ENCODE assay signal across 11 cellular contexts in genomic region chr11:6413791-6414231, GRCh38.
A peak's percentile ranks its signal among the peaks of the same experiment; 100 is the strongest.
DNase-seq lines count a peak whose midpoint lies in the region; ATAC-seq, FAIRE-seq and TF ChIP-seq lines count a peak whose summit lies in the region.
"Had no signal": no experiment of that assay in that cellular context is flagged by ENCODE, and none has a peak within 500 bp of the region (broad histone marks: within the 10 kb centered on the region; RNA-seq: fewer than 3 reads in every experiment).

No MANE protein-coding gene starts in this region.

- ATAC-seq in GM21619 (IDR thresholded peaks at IDR 0.05; ENCODE audit: unreplicated experiment), result no peak
- ATAC-seq in SK-N-SH treated with all-trans-retinoic acid at 6 μM for 48 hours, result no peak

- no peak for FAIRE-seq in HTR-8/SVneo (lab: Jason Lieb, UNC)

- DNase-seq in MV-4-11 (lab: John Stamatoyannopoulos, UW), result peak; percentile 92
- DNase-seq in activated CD4-positive, alpha-beta T cell treated with anti-CD3 and anti-CD28 coated beads, Interleukin-2, amount 50 U/mL, for 4 hours, result peak; percentile 62 to 64
- DNase-seq in central memory CD4-positive, alpha-beta T cell, result peak; percentile 78
- peak; percentile 73 for DNase-seq in stimulated activated CD4-positive, alpha-beta T cell treated with anti-CD3 and anti-CD28 coated beads, Interleukin-2, amount 100 ng/mL, for 4 hours (ENCODE audit: low read depth)
- no peak for DNase-seq in HTR-8/SVneo (ENCODE audit: insufficient read length, low spot score)
- DNase-seq in NCI-H1436 (lab: John Stamatoyannopoulos, UW), result no peak
- DNase-seq: COR-L47, left ventricle myocardium inferior, NCI-H2227 treated with DMSO at 0.1 percent for 48 hours had no signal

TF ChIP-seq in SK-N-SH treated with all-trans-retinoic acid at 6 μM for 48 hours, 23 proteins besides CTCF, POLR2A, EP300 and RAD21:
- TF ChIP-seq SNAI2 (CRISPR knock-in tag; IDR thresholded peaks at IDR 0.05), result no peak
- TF ChIP-seq CSDC2 (CRISPR knock-in tag; IDR thresholded peaks at IDR 0.05), result no peak
- TF ChIP-seq ZNF70 (CRISPR knock-in tag; IDR thresholded peaks at IDR 0.05), result no peak
- TF ChIP-seq ZNF8 (CRISPR knock-in tag; IDR thresholded peaks at IDR 0.05), result no peak
- TF ChIP-seq PPARA (CRISPR knock-in tag; IDR thresholded peaks at IDR 0.05; ENCODE audit: borderline replicate concordance), result no peak
- no peak for TF ChIP-seq GLIS3 (CRISPR knock-in tag; IDR thresholded peaks at IDR 0.05)
- TF ChIP-seq CSRNP3 (CRISPR knock-in tag; IDR thresholded peaks at IDR 0.05), result no peak
- TF ChIP-seq OSR1 (CRISPR knock-in tag; IDR thresholded peaks at IDR 0.05), result no peak
- no peak for TF ChIP-seq ZC3H10 (CRISPR knock-in tag; IDR thresholded peaks at IDR 0.05)
- no peak for TF ChIP-seq ZFP3 (CRISPR knock-in tag; IDR thresholded peaks at IDR 0.05)
- no peak for TF ChIP-seq POU6F1 (CRISPR knock-in tag; IDR thresholded peaks at IDR 0.05; ENCODE audit: borderline replicate concordance, low read depth)
- TF ChIP-seq RARB (CRISPR knock-in tag; IDR thresholded peaks at IDR 0.05), result no peak
- TF ChIP-seq CREB5 (CRISPR knock-in tag; IDR thresholded peaks at IDR 0.05; ENCODE audit: low read depth), result no peak
- TF ChIP-seq, protein P1, sequence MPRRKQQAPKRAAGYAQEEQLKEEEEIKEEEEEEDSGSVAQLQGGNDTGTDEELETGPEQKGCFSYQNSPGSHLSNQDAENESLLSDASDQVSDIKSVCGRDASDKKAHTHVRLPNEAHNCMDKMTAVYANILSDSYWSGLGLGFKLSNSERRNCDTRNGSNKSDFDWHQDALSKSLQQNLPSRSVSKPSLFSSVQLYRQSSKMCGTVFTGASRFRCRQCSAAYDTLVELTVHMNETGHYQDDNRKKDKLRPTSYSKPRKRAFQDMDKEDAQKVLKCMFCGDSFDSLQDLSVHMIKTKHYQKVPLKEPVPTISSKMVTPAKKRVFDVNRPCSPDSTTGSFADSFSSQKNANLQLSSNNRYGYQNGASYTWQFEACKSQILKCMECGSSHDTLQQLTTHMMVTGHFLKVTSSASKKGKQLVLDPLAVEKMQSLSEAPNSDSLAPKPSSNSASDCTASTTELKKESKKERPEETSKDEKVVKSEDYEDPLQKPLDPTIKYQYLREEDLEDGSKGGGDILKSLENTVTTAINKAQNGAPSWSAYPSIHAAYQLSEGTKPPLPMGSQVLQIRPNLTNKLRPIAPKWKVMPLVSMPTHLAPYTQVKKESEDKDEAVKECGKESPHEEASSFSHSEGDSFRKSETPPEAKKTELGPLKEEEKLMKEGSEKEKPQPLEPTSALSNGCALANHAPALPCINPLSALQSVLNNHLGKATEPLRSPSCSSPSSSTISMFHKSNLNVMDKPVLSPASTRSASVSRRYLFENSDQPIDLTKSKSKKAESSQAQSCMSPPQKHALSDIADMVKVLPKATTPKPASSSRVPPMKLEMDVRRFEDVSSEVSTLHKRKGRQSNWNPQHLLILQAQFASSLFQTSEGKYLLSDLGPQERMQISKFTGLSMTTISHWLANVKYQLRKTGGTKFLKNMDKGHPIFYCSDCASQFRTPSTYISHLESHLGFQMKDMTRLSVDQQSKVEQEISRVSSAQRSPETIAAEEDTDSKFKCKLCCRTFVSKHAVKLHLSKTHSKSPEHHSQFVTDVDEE (CRISPR knock-in tag; IDR thresholded peaks at IDR 0.05), result no peak
- TF ChIP-seq, protein P2, sequence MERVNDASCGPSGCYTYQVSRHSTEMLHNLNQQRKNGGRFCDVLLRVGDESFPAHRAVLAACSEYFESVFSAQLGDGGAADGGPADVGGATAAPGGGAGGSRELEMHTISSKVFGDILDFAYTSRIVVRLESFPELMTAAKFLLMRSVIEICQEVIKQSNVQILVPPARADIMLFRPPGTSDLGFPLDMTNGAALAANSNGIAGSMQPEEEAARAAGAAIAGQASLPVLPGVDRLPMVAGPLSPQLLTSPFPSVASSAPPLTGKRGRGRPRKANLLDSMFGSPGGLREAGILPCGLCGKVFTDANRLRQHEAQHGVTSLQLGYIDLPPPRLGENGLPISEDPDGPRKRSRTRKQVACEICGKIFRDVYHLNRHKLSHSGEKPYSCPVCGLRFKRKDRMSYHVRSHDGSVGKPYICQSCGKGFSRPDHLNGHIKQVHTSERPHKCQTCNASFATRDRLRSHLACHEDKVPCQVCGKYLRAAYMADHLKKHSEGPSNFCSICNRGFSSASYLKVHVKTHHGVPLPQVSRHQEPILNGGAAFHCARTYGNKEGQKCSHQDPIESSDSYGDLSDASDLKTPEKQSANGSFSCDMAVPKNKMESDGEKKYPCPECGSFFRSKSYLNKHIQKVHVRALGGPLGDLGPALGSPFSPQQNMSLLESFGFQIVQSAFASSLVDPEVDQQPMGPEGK (CRISPR knock-in tag; IDR thresholded peaks at IDR 0.05; ENCODE audit: borderline replicate concordance), result no peak

Comparison
In these comparisons a context has a peak if more than half of its experiments do, and no peak if none do; other contexts are left out.
1. DNase-seq: peak in MV-4-11 (single experiment), activated CD4-positive, alpha-beta T cell treated with anti-CD3 and anti-CD28 coated beads, Interleukin-2, amount 50 U/mL, for 4 hours (2 of 2), central memory CD4-positive, alpha-beta T cell (single experiment) and stimulated activated CD4-positive, alpha-beta T cell treated with anti-CD3 and anti-CD28 coated beads, Interleukin-2, amount 100 ng/mL, for 4 hours (single experiment); none in HTR-8/SVneo (single experiment) and NCI-H1436 (single experiment).